In genomic region chr21:32114434-32115063, GRCh38 we compare ENCODE assay signal across 1 cellular context.
TF ChIP-seq lines count a peak whose summit lies in the region.

No MANE protein-coding gene starts in this region.

TF ChIP-seq in H1, 55 proteins besides CTCF, POLR2A, EP300 and RAD21 (continued from another document):
- TF ChIP-seq ATF3 (IDR thresholded peaks at IDR 0.05; ENCODE audit: insufficient read depth, low read depth, low read length) (no peak), TEAD4 (IDR thresholded peaks at IDR 0.05; ENCODE audit: low read depth, low read length) (no peak), CTBP2 (IDR thresholded peaks at IDR 0.05; ENCODE audit: borderline replicate concordance, insufficient read depth, insufficient read length, low read length) (no peak)
